In genomic region chr3:143848707-143849106, GRCh38 we compare ENCODE assay signal across 9 cellular contexts. TPM values are rescaled to one million over a fixed set of nuclear protein-coding genes. Genes with fewer than 3 reads are reported as not detected.
A peak's percentile ranks its signal among the peaks of the same experiment; 100 is the strongest.
DNase-seq lines count a peak whose midpoint lies in the region; ATAC-seq and TF ChIP-seq lines count a peak whose summit lies in the region.
"Had no signal": no experiment of that assay in that cellular context is flagged by ENCODE, and none has a peak within 500 bp of the region (broad histone marks: within the 10 kb centered on the region; RNA-seq: fewer than 3 reads in every experiment).

No MANE protein-coding gene starts in this region.

- peak overlapping the region; percentile 54 for H3K27ac ChIP-seq in trophoblast cell (ENCODE audit: low read depth, low read length)

- peak overlapping the region; percentile 35 for H4K8ac ChIP-seq in trophoblast cell (ENCODE audit: low read depth, low read length)

- H3K23ac ChIP-seq in trophoblast cell (ENCODE audit: low read length): no peak overlapping the region

- H3K36me3 ChIP-seq in trophoblast cell (ENCODE audit: control insufficient read depth in 1 of 2, insufficient read depth in 2 of 2, low read length in 2 of 2): no peaks in the 10 kb centered on the region

- no peak overlapping the region for H2AFZ ChIP-seq in trophoblast cell (ENCODE audit: insufficient read depth, low read length, poor library complexity)

- H3K4me3 Mint-ChIP-seq in central memory CD8-positive, alpha-beta T cell: peak overlapping the region; percentile 100

- H3K4me3 ChIP-seq in GM12865 (ENCODE audit: low read depth, low read length) (peak overlapping the region; percentile 99), trophoblast cell (ENCODE audit: low read depth, low read length) (no peak overlapping the region)

- no CpG with 5 or more reads among the region's 2 CpGs for WGBS in trophoblast cell (ENCODE audit: extremely low coverage, insufficient coverage, insufficient read length)

- ATAC-seq in HG03342 (IDR thresholded peaks at IDR 0.05; ENCODE audit: unreplicated experiment): peak; percentile 2
- peak; percentile 37 for ATAC-seq in central memory CD8-positive, alpha-beta T cell (replicated peaks; ENCODE audit: extremely low read depth, poor library complexity, severe bottlenecking)
- no peak for ATAC-seq in HG02763 (IDR thresholded peaks at IDR 0.05; ENCODE audit: unreplicated experiment)
- ATAC-seq: HepG2 had no signal

- H3K9me3 Mint-ChIP-seq in central memory CD8-positive, alpha-beta T cell: no peaks in the 10 kb centered on the region

- H3K4ac ChIP-seq in trophoblast cell (ENCODE audit: low read depth, low read length): no peak overlapping the region

- H2BK5ac ChIP-seq in trophoblast cell (ENCODE audit: low read depth, low read length, poor library complexity): peak overlapping the region; percentile 31

- no peak for TF ChIP-seq CTCF in GM12865 (IDR thresholded peaks at IDR 0.05; ENCODE audit: insufficient read depth, low read depth, low read length, missing control alignments)

- no peak overlapping the region for H4K12ac ChIP-seq in trophoblast cell (ENCODE audit: low read depth, low read length)

- H3K14ac ChIP-seq in trophoblast cell (ENCODE audit: low read length): no peak overlapping the region

- H4K91ac ChIP-seq in trophoblast cell (ENCODE audit: low read depth, low read length): no peak overlapping the region

- H3K27ac Mint-ChIP-seq in central memory CD8-positive, alpha-beta T cell (ENCODE audit: low read depth): peak overlapping the region; percentile 97

- H3K9ac ChIP-seq in trophoblast cell (ENCODE audit: low read length): no peak overlapping the region

- H3K27me3 Mint-ChIP-seq in central memory CD8-positive, alpha-beta T cell: no peaks in the 10 kb centered on the region

- H2BK12ac ChIP-seq in trophoblast cell (ENCODE audit: low read length): peak overlapping the region; percentile 30

- DNase-seq in GM12865 (ENCODE audit: low read depth) (no peak), trophoblast cell (no peak), epidermal melanocyte (ENCODE audit: insufficient read length, low spot score) (no peak), hippocampal formation (lab: John Stamatoyannopoulos, UW) (no peak), EL (no peak)
- DNase-seq in central memory CD8-positive, alpha-beta T cell (ENCODE audit: low spot score in 2 of 2): no peak

- no peak overlapping the region for H2AK5ac ChIP-seq in trophoblast cell (ENCODE audit: low read length)

- H3K4me2 ChIP-seq in trophoblast cell (ENCODE audit: low read length): no peak overlapping the region

- no peaks in the 10 kb centered on the region for H3K79me2 ChIP-seq in trophoblast cell (ENCODE audit: control insufficient read depth, insufficient read depth, low read length, poor library complexity)

- H3K36me3 Mint-ChIP-seq in central memory CD8-positive, alpha-beta T cell (ENCODE audit: insufficient read depth): peaks cover 4% of the 10 kb centered on the region

- H2BK120ac ChIP-seq in trophoblast cell (ENCODE audit: insufficient read depth, low read length, poor library complexity): peak overlapping the region; percentile 22

- no peak overlapping the region for H3K18ac ChIP-seq in trophoblast cell (ENCODE audit: low read length)

- no peaks in the 10 kb centered on the region for H3K9me3 ChIP-seq in trophoblast cell (ENCODE audit: insufficient read depth, low read depth, low read length)

- H3K4me1 Mint-ChIP-seq in central memory CD8-positive, alpha-beta T cell: peaks cover 57% of the 10 kb centered on the region

- peaks cover 5% of the 10 kb centered on the region for H3K79me1 ChIP-seq in trophoblast cell (ENCODE audit: low read length)

- H3K27me3 ChIP-seq in trophoblast cell (ENCODE audit: insufficient read depth, low read length): no peaks in the 10 kb centered on the region

- H3K4me1 ChIP-seq in trophoblast cell (ENCODE audit: control insufficient read depth in 1 of 2, insufficient read depth in 2 of 2, low read length in 2 of 2): no peaks in the 10 kb centered on the region

RNA-seq across cellular contexts. Expression of gene SLC9A9, which starts 0.4 kb away (rescaled TPM):
- 0.38 and 0.44 TPM in 2 replicates for polyA plus RNA-seq in trophoblast cell (2013)
- polyA plus RNA-seq: HepG2 had no signal
